Comparison of ENCODE assay signal across 8 cellular contexts in genomic region chr11:11843233-11843632, GRCh38. TPM values are rescaled to one million over a fixed set of nuclear protein-coding genes. Genes with fewer than 3 reads are reported as not detected.
DNase-seq lines count a peak whose midpoint lies in the region; ATAC-seq and TF ChIP-seq lines count a peak whose summit lies in the region.

No MANE protein-coding gene starts in this region.

- no peak overlapping the region for H2BK12ac ChIP-seq in mesenchymal stem cell (ENCODE audit: low read length in 2 of 2)

- no peaks in the 10 kb centered on the region for H3K9me3 ChIP-seq in mesenchymal stem cell (ENCODE audit: control insufficient read depth, low read length)

- no peak overlapping the region for H2AFZ ChIP-seq in mesenchymal stem cell (ENCODE audit: low read depth, low read length)

- H3K9ac ChIP-seq in mesenchymal stem cell (ENCODE audit: low read length), result peak overlapping the region; percentile 98

- H3K18ac ChIP-seq in mesenchymal stem cell (ENCODE audit: low read depth in 1 of 2, low read length in 2 of 2), result no peak overlapping the region

- no peak overlapping the region for H4K91ac ChIP-seq in mesenchymal stem cell (ENCODE audit: low read length)

- TF ChIP-seq CTCF in cardiac fibroblast (IDR thresholded peaks at IDR 0.05; ENCODE audit: low read depth, low read length) (no peak), CD14-positive monocyte (IDR thresholded peaks at IDR 0.05) (no peak)

- no peak overlapping the region for H2BK5ac ChIP-seq in mesenchymal stem cell (ENCODE audit: low read depth, low read length, poor library complexity, severe bottlenecking)

- H3K27me3 Mint-ChIP-seq in CD14-positive monocyte (ENCODE audit: low read depth in 3 of 3), result no peaks in the 10 kb centered on the region

- ATAC-seq in HG03342 (IDR thresholded peaks at IDR 0.05; ENCODE audit: unreplicated experiment), result no peak

- no peak overlapping the region for H3K27ac Mint-ChIP-seq in CD14-positive monocyte

- CTCF ChIA-PET in HEK293T (lab: Yijun Ruan, JAX), result no interaction called here

- POLR2A ChIA-PET in HEK293T (lab: Yijun Ruan, JAX), result interaction anchor here (0.7 to 1.6 kb wide), 4 partner anchors 11 to 28 kb away, joined by 3 to 5 read pairs (median 3); no protein-coding TSS in a partner anchor

- H2BK120ac ChIP-seq in mesenchymal stem cell (ENCODE audit: low read depth, low read length), result no peak overlapping the region

- no peak overlapping the region for H3K14ac ChIP-seq in mesenchymal stem cell (ENCODE audit: low read length in 2 of 2)

- DNase-seq in DMS53 (lab: John Stamatoyannopoulos, UW) (peak; percentile 48), cardiac fibroblast (ENCODE audit: low read depth in 2 of 2) (peak; percentile 79 to 91), mesenchymal stem cell (peak; percentile 94), CD14-positive monocyte (ENCODE audit: low spot score) (no peak), HEK293T (ENCODE audit: extremely low spot score) (no peak), NCI-H187 (lab: John Stamatoyannopoulos, UW) (no peak)
- DNase-seq in Jurkat, Clone E6-1 (ENCODE audit: low read depth, low spot score), result no peak

- H3K9me3 Mint-ChIP-seq in CD14-positive monocyte, result no peaks in the 10 kb centered on the region

- H4K8ac ChIP-seq in mesenchymal stem cell (ENCODE audit: low read length), result no peak overlapping the region

- no peak overlapping the region for H3K23ac ChIP-seq in mesenchymal stem cell (ENCODE audit: low read length in 2 of 2)

- no peak overlapping the region for H2BK15ac ChIP-seq in mesenchymal stem cell (ENCODE audit: low read depth, poor library complexity, severe bottlenecking)

- H2AK5ac ChIP-seq in mesenchymal stem cell (ENCODE audit: low read length, severe bottlenecking), result no peak overlapping the region

- H3K4ac ChIP-seq in mesenchymal stem cell (ENCODE audit: low read depth in 1 of 2, low read length in 2 of 2), result no peak overlapping the region

- peaks cover 26% of the 10 kb centered on the region for H3K4me1 Mint-ChIP-seq in CD14-positive monocyte

- no peaks in the 10 kb centered on the region for H3K36me3 Mint-ChIP-seq in CD14-positive monocyte

- peak overlapping the region; percentile 68 for H3K4me3 ChIP-seq in Jurkat, Clone E6-1 (ENCODE audit: low read length)
- H3K4me3 ChIP-seq in cardiac fibroblast (replicated peaks in 1 of 2; ENCODE audit: low read depth in 2 of 2, low read length in 2 of 2) (peak overlapping the region; percentile 78 to 84), mesenchymal stem cell (ENCODE audit: insufficient read depth in 1 of 2, low read depth in 1 of 2, low read length in 2 of 2) (peak overlapping the region in 1 of 2 experiments; percentile 93)

- H3K4me3 Mint-ChIP-seq in CD14-positive monocyte, result no peak overlapping the region

- peaks cover 2% of the 10 kb centered on the region for H3K4me1 ChIP-seq in mesenchymal stem cell (ENCODE audit: control insufficient read depth, insufficient read depth, low read depth, low read length)

- peaks cover 2% of the 10 kb centered on the region for H3K79me1 ChIP-seq in mesenchymal stem cell (replicated peaks; ENCODE audit: low read length, poor library complexity, severe bottlenecking)

- under 1% methylated on average over 3 of the region's 3 CpGs for WGBS in mesenchymal stem cell

- H3K27me3 ChIP-seq in mesenchymal stem cell (ENCODE audit: control insufficient read depth in 1 of 2, insufficient read depth in 1 of 2, low read length in 2 of 2), result no peaks in the 10 kb centered on the region

- H3K36me3 ChIP-seq in mesenchymal stem cell (ENCODE audit: control insufficient read depth in 1 of 2, insufficient read depth in 2 of 2, low read depth in 1 of 2, low read length in 2 of 2), result no peaks in the 10 kb centered on the region

- intact Hi-C loops in CD14-positive monocyte (cut with micrococcal nuclease), result loop anchor here (10.0 kb wide), 2 partner anchors 1038 to 1548 kb away; partner anchors contain the start of genes EIF4G2 (in 1 of the 2) and SBF2 (in 1 of the 2)

- H3K4me2 ChIP-seq in mesenchymal stem cell (ENCODE audit: low read length, poor library complexity, severe bottlenecking), result peak overlapping the region; percentile 39

- H3K27ac ChIP-seq in mesenchymal stem cell (ENCODE audit: low read length, poor library complexity, severe bottlenecking), result peak overlapping the region; percentile 95

TF ChIP-seq in HEK293T, 16 proteins besides CTCF, POLR2A, EP300 and RAD21:
- TF ChIP-seq FOXA1 (IDR thresholded peaks at IDR 0.05), result no peak
- TF ChIP-seq L3MBTL2 (conservative IDR thresholded peaks at IDR 0.05), result no peak
- TF ChIP-seq ZNF384 (IDR thresholded peaks at IDR 0.05), result no peak
- TF ChIP-seq SP1 (IDR thresholded peaks at IDR 0.05), result no peak
- TF ChIP-seq FOXK2 (IDR thresholded peaks at IDR 0.05), result no peak
- no peak for TF ChIP-seq CTBP1 (IDR thresholded peaks at IDR 0.05; ENCODE audit: borderline replicate concordance)
- TF ChIP-seq SUZ12 (IDR thresholded peaks at IDR 0.05), result no peak
- no peak for TF ChIP-seq ELF4 (IDR thresholded peaks at IDR 0.05)
- TF ChIP-seq NFRKB (IDR thresholded peaks at IDR 0.05), result no peak
- TF ChIP-seq HDGF (IDR thresholded peaks at IDR 0.05; ENCODE audit: borderline replicate concordance), result no peak
- no peak for TF ChIP-seq TARDBP (IDR thresholded peaks at IDR 0.05)
- no peak for TF ChIP-seq PKNOX1 (IDR thresholded peaks at IDR 0.05)
- TF ChIP-seq LEF1 (IDR thresholded peaks at IDR 0.05; ENCODE audit: borderline replicate concordance), result no peak
- no peak for TF ChIP-seq ARNT (IDR thresholded peaks at IDR 0.05)
- TF ChIP-seq FOXM1 (IDR thresholded peaks at IDR 0.05; ENCODE audit: borderline replicate concordance), result no peak
- TF ChIP-seq BHLHE40 (IDR thresholded peaks at IDR 0.05; ENCODE audit: borderline replicate concordance), result no peak

RNA-seq across cellular contexts. Expression of gene USP47, which starts 1.5 kb away (rescaled TPM):
- polyA plus RNA-seq in Jurkat, Clone E6-1 (2012; ENCODE audit: insufficient read depth, insufficient read length), result 28.3 TPM
- polyA plus RNA-seq in mesenchymal stem cell (2013, experiment 1 of 2), result 31.2 TPM
- polyA plus RNA-seq in mesenchymal stem cell (2013, experiment 2 of 2), result 30.0 TPM
- 10 to 100 TPM in 1 of 2 donors, 1 to 10 TPM in 1; 8.1 to 17.5 TPM for polyA plus RNA-seq in CD14-positive monocyte

Comparison
In these comparisons a context has a peak if more than half of its experiments do, and no peak if none do; other contexts are left out.
1. DNase-seq: peak in DMS53 (single experiment), cardiac fibroblast (2 of 2) and mesenchymal stem cell (single experiment); none in Jurkat, Clone E6-1 (single experiment), CD14-positive monocyte (single experiment), HEK293T (single experiment) and NCI-H187 (0 of 2).